8 cellular contexts compared by ENCODE assay signal in genomic region chr13:42048323-42048624, GRCh38. TPM values are rescaled to one million over a fixed set of nuclear protein-coding genes. Genes with fewer than 3 reads are reported as not detected.
DNase-seq lines count a peak whose midpoint lies in the region; ATAC-seq lines count a peak whose summit lies in the region.

No MANE protein-coding gene starts in this region.

- DNase-seq in activated T-cell treated with anti-CD3 and anti-CD28 coated beads for 48 hours (ENCODE audit: low read depth) = peak; percentile 14
- DNase-seq in activated T-cell treated with anti-CD3 and anti-CD28 coated beads for 4 hours = no peak
- DNase-seq in activated naive CD4-positive, alpha-beta T cell treated with anti-CD3 and anti-CD28 coated beads, Interleukin-2, amount 50 U/mL, for 72 hours (ENCODE audit: low spot score in 2 of 2) = peak in 1 of 2 donors; percentile 47
- no peak for DNase-seq in dermis blood vessel endothelial cell
- no peak for DNase-seq in NOMO-1 treated with dmso at 0.1 percent for 144 hours (lab: John Stamatoyannopoulos, UW; ENCODE audit: unreplicated experiment)

- H3K9me3 Mint-ChIP-seq in activated naive CD4-positive, alpha-beta T cell treated with anti-CD3 and anti-CD28 coated beads, Interleukin-2, amount 50 U/mL, for 72 hours = no peaks in the 10 kb centered on the region
- H3K9me3 Mint-ChIP-seq in stimulated activated memory B cell treated with anti-CD40 and anti-IgM and Interleukin-4, amounts not matched to agents 10 μg/mL and 1 μg/mL and 100 μg/mL, for 72 hours = no peaks in the 10 kb centered on the region

- peak overlapping the region; percentile 70 for H3K4me3 ChIP-seq in iPS-11a (ENCODE audit: low read depth, low read length)

- peak overlapping the region; percentile 88 for H3K4me3 Mint-ChIP-seq in stimulated activated memory B cell treated with anti-CD40 and anti-IgM and Interleukin-4, amounts not matched to agents 10 μg/mL and 1 μg/mL and 100 μg/mL, for 72 hours

- H3K4me1 Mint-ChIP-seq in stimulated activated memory B cell treated with anti-CD40 and anti-IgM and Interleukin-4, amounts not matched to agents 10 μg/mL and 1 μg/mL and 100 μg/mL, for 72 hours = peaks cover 10% of the 10 kb centered on the region

- peaks cover 62% of the 10 kb centered on the region for H3K27me3 Mint-ChIP-seq in stimulated activated memory B cell treated with anti-CD40 and anti-IgM and Interleukin-4, amounts not matched to agents 10 μg/mL and 1 μg/mL and 100 μg/mL, for 72 hours

- H3K27ac Mint-ChIP-seq in activated naive CD4-positive, alpha-beta T cell treated with anti-CD3 and anti-CD28 coated beads, Interleukin-2, amount 50 U/mL, for 72 hours = peak overlapping the region in 1 of 2 donors; percentile 82
- no peak overlapping the region for H3K27ac Mint-ChIP-seq in stimulated activated memory B cell treated with anti-CD40 and anti-IgM and Interleukin-4, amounts not matched to agents 10 μg/mL and 1 μg/mL and 100 μg/mL, for 72 hours

- peak; percentile 40 for ATAC-seq in HG03354 (IDR thresholded peaks at IDR 0.05; ENCODE audit: poor library complexity, severe bottlenecking, unreplicated experiment)
- ATAC-seq in activated naive CD4-positive, alpha-beta T cell treated with anti-CD3 and anti-CD28 coated beads, Interleukin-2, amount 50 U/mL, for 72 hours = peak; percentile 37 to 64
- peak; percentile 62 for ATAC-seq in stimulated activated memory B cell treated with anti-CD40 and anti-IgM and Interleukin-4, amounts not matched to agents 10 μg/mL and 1 μg/mL and 100 μg/mL, for 72 hours

- H3K36me3 Mint-ChIP-seq in activated naive CD4-positive, alpha-beta T cell treated with anti-CD3 and anti-CD28 coated beads, Interleukin-2, amount 50 U/mL, for 72 hours = peaks cover 14 to 19% of the 10 kb centered on the region in 2 donors
- H3K36me3 Mint-ChIP-seq in stimulated activated memory B cell treated with anti-CD40 and anti-IgM and Interleukin-4, amounts not matched to agents 10 μg/mL and 1 μg/mL and 100 μg/mL, for 72 hours = no peaks in the 10 kb centered on the region

RNA-seq across cellular contexts. Expression of gene DGKH, which starts 0.2 kb away (rescaled TPM):
- 10 to 100 TPM; 21.0 to 25.4 TPM for total RNA-seq in activated naive CD4-positive, alpha-beta T cell treated with anti-CD3 and anti-CD28 coated beads, Interleukin-2, amount 50 U/mL, for 72 hours
- total RNA-seq in dermis blood vessel endothelial cell = 23.7 and 34.2 TPM in 2 replicates
